1 cellular context compared by ENCODE assay signal in genomic region chr17:37787055-37787720, GRCh38.
TF ChIP-seq lines count a peak whose summit lies in the region.

No MANE protein-coding gene starts in this region.

TF ChIP-seq in HepG2, 621 proteins besides CTCF, POLR2A, EP300 and RAD21 (continued from another document):
- no peak for TF ChIP-seq ZBTB49 (CRISPR knock-in tag; IDR thresholded peaks at IDR 0.05; ENCODE audit: borderline replicate concordance)
- 0 out of 2 replicates have a peak, but pooled peaks have one; percentile 25 for TF ChIP-seq IKZF5 (CRISPR knock-in tag; IDR thresholded peaks at IDR 0.05)
- 0 out of 2 replicates have a peak, but pooled peaks have one; percentile 36 for TF ChIP-seq SOX5 (CRISPR knock-in tag; IDR thresholded peaks at IDR 0.05; ENCODE audit: borderline replicate concordance)
- TF ChIP-seq MBD4 (IDR thresholded peaks at IDR 0.05; ENCODE audit: borderline replicate concordance, low read length) = no peak
- no peak for TF ChIP-seq ZNF44 (CRISPR knock-in tag; IDR thresholded peaks at IDR 0.05)
- no peak for TF ChIP-seq ZFYVE20 (CRISPR knock-in tag; IDR thresholded peaks at IDR 0.05; ENCODE audit: borderline replicate concordance, low read depth)
- TF ChIP-seq PATZ1 (CRISPR knock-in tag; IDR thresholded peaks at IDR 0.05) = peak; percentile 80
- TF ChIP-seq ZNF362 (CRISPR knock-in tag; IDR thresholded peaks at IDR 0.05; ENCODE audit: borderline replicate concordance) = no peak
- no peak for TF ChIP-seq MEIS2 (CRISPR knock-in tag; IDR thresholded peaks at IDR 0.05)
- TF ChIP-seq ZBTB39 (CRISPR knock-in tag; IDR thresholded peaks at IDR 0.05) = no peak
- TF ChIP-seq DZIP1 (CRISPR knock-in tag; IDR thresholded peaks at IDR 0.05) = no peak
- TF ChIP-seq ZNF749 (CRISPR knock-in tag; IDR thresholded peaks at IDR 0.05; ENCODE audit: borderline replicate concordance) = no peak
- TF ChIP-seq BRCA1 (CRISPR knock-in tag; IDR thresholded peaks at IDR 0.05) = no peak
- TF ChIP-seq NFE2L2 (IDR thresholded peaks at IDR 0.05; ENCODE audit: low read length) = no peak
- no peak for TF ChIP-seq HNRNPK (IDR thresholded peaks at IDR 0.05; ENCODE audit: low read depth, low read length, poor library complexity, severe bottlenecking)
- TF ChIP-seq NR2F6 (IDR thresholded peaks at IDR 0.05) = no peak
- peak; percentile 25; the same call in 1 of the 2 replicates for TF ChIP-seq NR2F6 (CRISPR knock-in tag; IDR thresholded peaks at IDR 0.05)
TF ChIP-seq in HepG2: peak in this region for 42.
